In genomic region chr7:2170576-2171521, GRCh38 we compare ENCODE assay signal across 18 cellular contexts.
DNase-seq lines count a peak whose midpoint lies in the region; ATAC-seq and TF ChIP-seq lines count a peak whose summit lies in the region.
"Had no signal": no experiment of that assay in that cellular context is flagged by ENCODE, and none has a peak within 500 bp of the region (broad histone marks: within the 10 kb centered on the region; RNA-seq: fewer than 3 reads in every experiment).

No MANE protein-coding gene starts in this region.

- H3K4me1 Mint-ChIP-seq in glutamatergic neuron (ENCODE audit: low read depth, unreplicated experiment), result peaks cover 19% of the 10 kb centered on the region
- peaks cover 11% of the 10 kb centered on the region for H3K4me1 Mint-ChIP-seq in stimulated activated effector memory CD8-positive, alpha-beta T cell treated with anti-CD3 and anti-CD28 coated beads, Interleukin-12 subunit alpha, Interleukin-12 subunit beta, amount 100 ng/mL, for 72 hours

- DNase-seq in GM20000 (ENCODE audit: low spot score) (peak; percentile 23), NT2/D1 (ENCODE audit: low read depth, low spot score) (no peak), glutamatergic neuron (no peak), NCI-H82 treated with DMSO at 0.1 percent for 48 hours (lab: John Stamatoyannopoulos, UW; ENCODE audit: unreplicated experiment) (no peak), NCI-H1048 (lab: John Stamatoyannopoulos, UW) (no peak), dedifferentiated amniotic fluid mesenchymal stem cell (ENCODE audit: extremely low spot score) (no peak)
- DNase-seq in stimulated activated effector memory CD8-positive, alpha-beta T cell treated with anti-CD3 and anti-CD28 coated beads, Interleukin-12 subunit alpha, Interleukin-12 subunit beta, amount 100 ng/mL, for 72 hours (ENCODE audit: low spot score in 2 of 2), result no peak
- DNase-seq: activated CD4-positive, alpha-beta memory T cell treated with anti-CD3 and anti-CD28 coated beads for 36 hours; COR-L47; gastrocnemius medialis; GOT3; left colon; midbrain; NCI-H1694; stimulated activated CD4-positive, alpha-beta T cell treated with anti-CD3 and anti-CD28 coated beads, Interleukin-12 subunit alpha, Interleukin-12 subunit beta, amount 100 ng/mL, for 4 hours; testis had no signal

- H3K27ac Mint-ChIP-seq in glutamatergic neuron (ENCODE audit: unreplicated experiment), result peak overlapping the region; percentile 7
- H3K27ac Mint-ChIP-seq in stimulated activated effector memory CD8-positive, alpha-beta T cell treated with anti-CD3 and anti-CD28 coated beads, Interleukin-12 subunit alpha, Interleukin-12 subunit beta, amount 100 ng/mL, for 72 hours, result peak overlapping the region; percentile 66
- H3K27ac Mint-ChIP-seq: activated CD4-positive, alpha-beta memory T cell treated with anti-CD3 and anti-CD28 coated beads for 36 hours; T-helper 1 cell treated with Interleukin-12 subunit alpha and Interleukin-12 subunit beta and Interleukin-4 antibody, amounts not matched to agents 30 μg/mL and 1 μg/mL, for 36 hours had no signal

- no peaks in the 10 kb centered on the region for H3K27me3 ChIP-seq in NT2/D1 (ENCODE audit: insufficient read depth, insufficient read length)
- H3K27me3 ChIP-seq: breast epithelium, gastrocnemius medialis, testis had no signal

- peaks cover 12% of the 10 kb centered on the region for H3K27me3 Mint-ChIP-seq in glutamatergic neuron (ENCODE audit: unreplicated experiment)
- H3K27me3 Mint-ChIP-seq: activated CD4-positive, alpha-beta memory T cell treated with anti-CD3 and anti-CD28 coated beads for 36 hours had no signal

- ATAC-seq in stimulated activated effector memory CD8-positive, alpha-beta T cell treated with anti-CD3 and anti-CD28 coated beads, Interleukin-12 subunit alpha, Interleukin-12 subunit beta, amount 100 ng/mL, for 72 hours, result no peak
- ATAC-seq: gastrocnemius medialis had no signal

- TF ChIP-seq CTCF in GM20000 (IDR thresholded peaks at IDR 0.05; ENCODE audit: extremely low read depth, missing control alignments) (no peak), glutamatergic neuron (IDR thresholded peaks at IDR 0.05; ENCODE audit: partially characterized antibody, unreplicated experiment) (no peak)

- H3K9me3 ChIP-seq in NT2/D1 (ENCODE audit: insufficient read depth, low read length), result no peaks in the 10 kb centered on the region
- H3K9me3 ChIP-seq: breast epithelium, gastrocnemius medialis, testis had no signal

- no peak overlapping the region for H3K4me3 Mint-ChIP-seq in glutamatergic neuron (ENCODE audit: unreplicated experiment)
- H3K4me3 Mint-ChIP-seq in stimulated activated effector memory CD8-positive, alpha-beta T cell treated with anti-CD3 and anti-CD28 coated beads, Interleukin-12 subunit alpha, Interleukin-12 subunit beta, amount 100 ng/mL, for 72 hours, result no peak overlapping the region
- H3K4me3 Mint-ChIP-seq: activated CD4-positive, alpha-beta memory T cell treated with anti-CD3 and anti-CD28 coated beads for 36 hours; T-helper 1 cell treated with Interleukin-12 subunit alpha and Interleukin-12 subunit beta and Interleukin-4 antibody, amounts not matched to agents 30 μg/mL and 1 μg/mL, for 36 hours had no signal

- peaks cover 5% of the 10 kb centered on the region for H3K36me3 Mint-ChIP-seq in glutamatergic neuron (ENCODE audit: unreplicated experiment)
- peaks cover 14% of the 10 kb centered on the region for H3K36me3 Mint-ChIP-seq in stimulated activated effector memory CD8-positive, alpha-beta T cell treated with anti-CD3 and anti-CD28 coated beads, Interleukin-12 subunit alpha, Interleukin-12 subunit beta, amount 100 ng/mL, for 72 hours

- no peak overlapping the region for H3K4me3 ChIP-seq in NT2/D1 (ENCODE audit: insufficient read length, low read depth)
- H3K4me3 ChIP-seq: breast epithelium, gastrocnemius medialis, testis had no signal

- H3K36me3 ChIP-seq in NT2/D1 (ENCODE audit: insufficient read depth, insufficient read length, low read length), result peaks cover 70% of the 10 kb centered on the region
- H3K36me3 ChIP-seq: breast epithelium had no signal

- H3K9ac ChIP-seq in NT2/D1 (ENCODE audit: insufficient read length, low read depth), result peak overlapping the region; percentile 12

- peaks cover 15% of the 10 kb centered on the region for H3K4me1 ChIP-seq in NT2/D1 (ENCODE audit: insufficient read depth, insufficient read length)

- H3K9me3 Mint-ChIP-seq in glutamatergic neuron (ENCODE audit: unreplicated experiment), result peaks cover 12% of the 10 kb centered on the region
- no peaks in the 10 kb centered on the region for H3K9me3 Mint-ChIP-seq in stimulated activated effector memory CD8-positive, alpha-beta T cell treated with anti-CD3 and anti-CD28 coated beads, Interleukin-12 subunit alpha, Interleukin-12 subunit beta, amount 100 ng/mL, for 72 hours
- H3K9me3 Mint-ChIP-seq: activated CD4-positive, alpha-beta memory T cell treated with anti-CD3 and anti-CD28 coated beads for 36 hours; T-helper 1 cell treated with Interleukin-12 subunit alpha and Interleukin-12 subunit beta and Interleukin-4 antibody, amounts not matched to agents 30 μg/mL and 1 μg/mL, for 36 hours had no signal
